Comparison of ENCODE assay signal across 8 cellular contexts in the genomic region with DNA sequence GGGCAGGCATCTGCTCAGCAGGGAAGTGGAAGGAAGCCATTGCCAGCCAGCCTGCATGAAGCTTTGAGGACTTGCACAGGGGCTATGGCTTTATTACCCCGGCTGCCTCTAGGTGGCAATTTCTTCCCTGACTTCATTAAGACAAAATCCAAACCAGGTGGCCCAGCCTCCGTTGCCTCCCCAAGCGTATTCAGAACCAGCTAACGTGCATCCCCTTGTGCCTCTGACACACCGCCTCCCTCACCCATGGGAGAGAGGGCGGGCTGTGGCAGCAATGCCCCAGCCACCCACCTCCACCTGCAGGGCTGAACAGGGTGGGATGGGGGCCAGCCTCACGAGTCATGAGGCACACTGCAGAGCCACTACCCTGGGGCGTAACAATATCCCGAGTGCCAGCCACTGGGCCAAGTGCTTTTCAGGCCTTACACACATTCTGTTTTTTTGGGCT. TPM values are rescaled to one million over a fixed set of nuclear protein-coding genes. Genes with fewer than 3 reads are reported as not detected.
A peak's percentile ranks its signal among the peaks of the same experiment; 100 is the strongest.
DNase-seq lines count a peak whose midpoint lies in the region; ATAC-seq, FAIRE-seq and TF ChIP-seq lines count a peak whose summit lies in the region.

No MANE protein-coding gene starts in this region.

- H3K9me3 Mint-ChIP-seq in activated CD4-positive, alpha-beta memory T cell treated with anti-CD3 and anti-CD28 coated beads for 36 hours: no peaks in the 10 kb centered on the region
- H3K9me3 Mint-ChIP-seq in stimulated activated memory B cell treated with anti-CD40 and anti-IgM and Interleukin-4, amounts not matched to agents 10 μg/mL and 1 μg/mL and 100 μg/mL, for 72 hours: no peaks in the 10 kb centered on the region

- FAIRE-seq in GM12892 (lab: Jason Lieb, UNC): no peak

- 53 to 58% (median 57%) methylated on average over 7 to 9 of the region's 9 CpGs for WGBS in heart left ventricle, 4 donors

- intact Hi-C loops in activated CD4-positive, alpha-beta memory T cell treated with anti-CD3 and anti-CD28 coated beads for 36 hours (cut with micrococcal nuclease): loop anchor here (10.0 kb wide), 1 partner anchor 209 kb away; a partner anchor contains a TSS
- intact Hi-C loops in heart left ventricle (cut with DNase I): loop anchor here in 4 of 10 donors (5.0 kb wide), 3 partner anchors 33 to 67 kb away; no protein-coding TSS in a partner anchor

- ATAC-seq in GM21576 (IDR thresholded peaks at IDR 0.05; ENCODE audit: unreplicated experiment): peak; percentile 53
- peak in 2 of 4 donors; percentile 2 to 17 for ATAC-seq in heart left ventricle
- peak; percentile 48 for ATAC-seq in stimulated activated memory B cell treated with anti-CD40 and anti-IgM and Interleukin-4, amounts not matched to agents 10 μg/mL and 1 μg/mL and 100 μg/mL, for 72 hours

- H3K4me3 ChIP-seq in heart left ventricle: no peak overlapping the region

- CTCF ChIA-PET in activated CD4-positive, alpha-beta memory T cell treated with anti-CD3 and anti-CD28 coated beads for 36 hours (lab: Charles Lee): interaction anchor here (0.6 to 1.7 kb wide), 4 partner anchors 14 to 276 kb away, joined by 3 read pairs; no protein-coding TSS in a partner anchor

- peaks cover 5% of the 10 kb centered on the region for H3K27me3 Mint-ChIP-seq in activated CD4-positive, alpha-beta memory T cell treated with anti-CD3 and anti-CD28 coated beads for 36 hours
- peaks cover 62% of the 10 kb centered on the region for H3K27me3 Mint-ChIP-seq in stimulated activated memory B cell treated with anti-CD40 and anti-IgM and Interleukin-4, amounts not matched to agents 10 μg/mL and 1 μg/mL and 100 μg/mL, for 72 hours

- H3K4me1 Mint-ChIP-seq in activated CD4-positive, alpha-beta memory T cell treated with anti-CD3 and anti-CD28 coated beads for 36 hours (ENCODE audit: low read depth): peaks cover 12% of the 10 kb centered on the region
- peaks cover 11% of the 10 kb centered on the region for H3K4me1 Mint-ChIP-seq in stimulated activated memory B cell treated with anti-CD40 and anti-IgM and Interleukin-4, amounts not matched to agents 10 μg/mL and 1 μg/mL and 100 μg/mL, for 72 hours

- POLR2A ChIA-PET in activated CD4-positive, alpha-beta memory T cell treated with anti-CD3 and anti-CD28 coated beads for 36 hours (lab: Charles Lee): no interaction called here

- peak; percentile 75 for DNase-seq in Caki2 (ENCODE audit: low read depth)
- DNase-seq in NCI-H345 (lab: John Stamatoyannopoulos, UW): peak; percentile 62
- peak; percentile 52 for DNase-seq in activated CD4-positive, alpha-beta memory T cell treated with anti-CD3 and anti-CD28 coated beads for 36 hours
- DNase-seq in heart left ventricle: peak in 1 of 5 donors; percentile 41
- no peak for DNase-seq in GM12892 (ENCODE audit: insufficient read length)
- no peak for DNase-seq in epidermal melanocyte (ENCODE audit: insufficient read length, low spot score)

- H3K9me3 ChIP-seq in heart left ventricle: no peaks in the 10 kb centered on the region

- no peaks in the 10 kb centered on the region for H3K36me3 Mint-ChIP-seq in activated CD4-positive, alpha-beta memory T cell treated with anti-CD3 and anti-CD28 coated beads for 36 hours
- H3K36me3 Mint-ChIP-seq in stimulated activated memory B cell treated with anti-CD40 and anti-IgM and Interleukin-4, amounts not matched to agents 10 μg/mL and 1 μg/mL and 100 μg/mL, for 72 hours: no peaks in the 10 kb centered on the region

- no peak overlapping the region for H3K4me3 Mint-ChIP-seq in activated CD4-positive, alpha-beta memory T cell treated with anti-CD3 and anti-CD28 coated beads for 36 hours
- no peak overlapping the region for H3K4me3 Mint-ChIP-seq in stimulated activated memory B cell treated with anti-CD40 and anti-IgM and Interleukin-4, amounts not matched to agents 10 μg/mL and 1 μg/mL and 100 μg/mL, for 72 hours

- TF ChIP-seq POLR2A in heart left ventricle (IDR thresholded peaks at IDR 0.05) (no peak), GM12892 (IDR thresholded peaks at IDR 0.05; ENCODE audit: low read depth, low read length) (no peak)

- peak overlapping the region; percentile 33 for H3K27ac Mint-ChIP-seq in activated CD4-positive, alpha-beta memory T cell treated with anti-CD3 and anti-CD28 coated beads for 36 hours
- H3K27ac Mint-ChIP-seq in stimulated activated memory B cell treated with anti-CD40 and anti-IgM and Interleukin-4, amounts not matched to agents 10 μg/mL and 1 μg/mL and 100 μg/mL, for 72 hours: no peak overlapping the region

- H3K4me1 ChIP-seq in heart left ventricle: peaks cover 0 to 71% (median 51%) of the 10 kb centered on the region in 12 donors

- no peaks in the 10 kb centered on the region for H3K27me3 ChIP-seq in heart left ventricle

- in situ Hi-C loops in Caki2 (cut with HindIII; ENCODE audit: low pct_unique_long_range_greater_than_20kb, low sequenced_read_pairs): no loop called here

- peaks cover 0 to 68% (median 48%) of the 10 kb centered on the region in 9 donors for H3K36me3 ChIP-seq in heart left ventricle

- peak overlapping the region in 4 of 12 donors; percentile 8 to 78 (median 52) for H3K27ac ChIP-seq in heart left ventricle

- peak in 11 of 12 donors; percentile 15 to 51 (median 36) for TF ChIP-seq CTCF in heart left ventricle (IDR thresholded peaks at IDR 0.05)

RNA-seq across cellular contexts. Expression of a gene that starts 6.8 kb away (rescaled TPM):
- total RNA-seq in Caki2 (2014; rRNA removed; shearing (Covaris generic); ENCODE audit: low replicate concordance): 89.2 and 132 TPM in 2 replicates
- 1 to 10 TPM in 1 of 2 experiments, under 1 TPM in 1; 0.83 to 1.3 TPM for total RNA-seq in activated CD4-positive, alpha-beta memory T cell treated with anti-CD3 and anti-CD28 coated beads for 36 hours
- 100 to 1,000 TPM in 1 of 9 donors, 10 to 100 TPM in 8; 46.1 to 105 (median 66.8) TPM for total RNA-seq in heart left ventricle
- polyA plus RNA-seq in heart left ventricle: 10 to 100 TPM; 61.1 to 64.4 TPM
- 0.38 TPM for polyA plus RNA-seq in GM12892 (2012; ENCODE audit: missing spikeins)

RNA-seq across cellular contexts. Expression of a gene that starts 59.9 kb away (rescaled TPM):
- total RNA-seq in Caki2 (2014; rRNA removed; shearing (Covaris generic); ENCODE audit: low replicate concordance): 22.8 and 42.3 TPM in 2 replicates
- 10 to 100 TPM; 30.6 to 31.6 TPM for total RNA-seq in activated CD4-positive, alpha-beta memory T cell treated with anti-CD3 and anti-CD28 coated beads for 36 hours
- total RNA-seq in heart left ventricle: 10 to 100 TPM; 10.6 to 20.5 (median 15.3) TPM
- polyA plus RNA-seq in heart left ventricle: 10 to 100 TPM in 1 of 2 donors, 1 to 10 TPM in 1; 8.0 to 19.1 TPM
- polyA plus RNA-seq in GM12892 (2012; ENCODE audit: missing spikeins): 16.3 TPM

Comparison
In these comparisons a context has a peak if more than half of its experiments do, and no peak if none do; other contexts are left out.
1. DNase-seq: peak in Caki2 (single experiment), NCI-H345 (single experiment) and activated CD4-positive, alpha-beta memory T cell treated with anti-CD3 and anti-CD28 coated beads for 36 hours (single experiment); none in GM12892 (single experiment) and epidermal melanocyte (single experiment).
2. RNA of a gene that starts 6.8 kb away (total RNA-seq): 89.2 to 132 TPM in Caki2 and 46.1 to 105 TPM in heart left ventricle; 0.83 to 1.3 TPM in activated CD4-positive, alpha-beta memory T cell treated with anti-CD3 and anti-CD28 coated beads for 36 hours; every median in the first group is over 10 times any median in the second.